8 cellular contexts compared by ENCODE assay signal in genomic region chr6:75244063-75244575, GRCh38. TPM values are rescaled to one million over a fixed set of nuclear protein-coding genes. Genes with fewer than 3 reads are reported as not detected.
A peak's percentile ranks its signal among the peaks of the same experiment; 100 is the strongest.
DNase-seq lines count a peak whose midpoint lies in the region; ATAC-seq, FAIRE-seq and TF ChIP-seq lines count a peak whose summit lies in the region.

No MANE protein-coding gene starts in this region.

- DNase-seq in activated naive CD4-positive, alpha-beta T cell treated with anti-CD3 and anti-CD28 coated beads, Interleukin-2, amount 10 ng/mL, durations not matched to agents 7 days and 5 days = no peak
- DNase-seq in activated naive CD4-positive, alpha-beta T cell treated with anti-CD3 and anti-CD28 coated beads, Interleukin-2, amount 50 U/mL, for 16 hours = no peak
- DNase-seq in amniotic epithelial cell (ENCODE audit: low read depth) = peak; percentile 8
- no peak for DNase-seq in keratinocyte (ENCODE audit: low read depth, low spot score)
- DNase-seq in amniotic stem cell (lab: John Stamatoyannopoulos, UW) = no peak

- peak overlapping the region; percentile 70 to 94 (median 79) for H3K4me3 ChIP-seq in keratinocyte (ENCODE audit: control insufficient read depth in 2 of 3, extremely low read depth in 1 of 3, insufficient read depth in 2 of 3, low read depth in 1 of 3, low read length in 3 of 3)

- peaks cover 21% of the 10 kb centered on the region for H3K36me3 Mint-ChIP-seq in activated naive CD4-positive, alpha-beta T cell treated with anti-CD3 and anti-CD28 coated beads, Interleukin-2, amount 10 ng/mL, durations not matched to agents 7 days and 5 days

- H3K4me1 ChIP-seq in keratinocyte (ENCODE audit: control insufficient read depth, extremely low read depth, insufficient read depth, low read length) = peaks cover 5% of the 10 kb centered on the region

- H3K4me3 Mint-ChIP-seq in activated naive CD4-positive, alpha-beta T cell treated with anti-CD3 and anti-CD28 coated beads, Interleukin-2, amount 10 ng/mL, durations not matched to agents 7 days and 5 days = peak overlapping the region; percentile 99

- peaks cover 32% of the 10 kb centered on the region for H3K4me1 Mint-ChIP-seq in activated naive CD4-positive, alpha-beta T cell treated with anti-CD3 and anti-CD28 coated beads, Interleukin-2, amount 10 ng/mL, durations not matched to agents 7 days and 5 days

- TF ChIP-seq CTCF in keratinocyte (optimal IDR thresholded peaks at IDR 0.05 in 1 of 3, IDR thresholded peaks at IDR 0.05 in 1 of 3, conservative IDR thresholded peaks at IDR 0.05 in 1 of 3; ENCODE audit: extremely low read depth in 1 of 3, insufficient read depth in 2 of 3, low read length in 3 of 3) = no peak

- ATAC-seq in HG03565 (IDR thresholded peaks at IDR 0.05; ENCODE audit: unreplicated experiment) (peak; percentile 0), HG03139 (IDR thresholded peaks at IDR 0.05; ENCODE audit: unreplicated experiment) (no peak)

- dilution Hi-C loops in keratinocyte (cut with MboI; ENCODE audit: extremely low pct_ligation_motif_present, low sequenced_read_pairs) = no loop called here

- peaks cover 8% of the 10 kb centered on the region for H3K27me3 Mint-ChIP-seq in activated naive CD4-positive, alpha-beta T cell treated with anti-CD3 and anti-CD28 coated beads, Interleukin-2, amount 10 ng/mL, durations not matched to agents 7 days and 5 days

- no peaks in the 10 kb centered on the region for H4K20me1 ChIP-seq in keratinocyte (ENCODE audit: control insufficient read depth, extremely low read depth, insufficient read depth, low read length)

- FAIRE-seq in keratinocyte (lab: Jason Lieb, UNC) = peak; percentile 36

- peak overlapping the region; percentile 99 for H3K27ac Mint-ChIP-seq in activated naive CD4-positive, alpha-beta T cell treated with anti-CD3 and anti-CD28 coated beads, Interleukin-2, amount 10 ng/mL, durations not matched to agents 7 days and 5 days

- no peaks in the 10 kb centered on the region for H3K9me3 ChIP-seq in keratinocyte (ENCODE audit: control insufficient read depth, low read depth, low read length)

- H2AFZ ChIP-seq in keratinocyte (ENCODE audit: control insufficient read depth, low read length) = peak overlapping the region; percentile 98

- H3K79me2 ChIP-seq in keratinocyte (ENCODE audit: control insufficient read depth, insufficient read depth, low read length) = peaks cover 32% of the 10 kb centered on the region

- no peaks in the 10 kb centered on the region for H3K9me1 ChIP-seq in keratinocyte (ENCODE audit: control insufficient read depth, extremely low read depth, insufficient read depth, low read length)

- H3K27ac ChIP-seq in keratinocyte (ENCODE audit: control insufficient read depth, insufficient read depth, low read length) (peak overlapping the region; percentile 86), temporal lobe (ENCODE audit: low read depth, low read length) (peak overlapping the region; percentile 76)

- CTCF ChIA-PET in activated naive CD4-positive, alpha-beta T cell treated with anti-CD3 and anti-CD28 coated beads, Interleukin-2, amount 10 ng/mL, durations not matched to agents 7 days and 5 days (lab: Charles Lee) = interaction anchor here (1.0 to 1.3 kb wide), 2 partner anchors 17 to 23 kb away, joined by 3 to 5 read pairs; no protein-coding TSS in a partner anchor

- no peaks in the 10 kb centered on the region for H3K27me3 ChIP-seq in keratinocyte (ENCODE audit: control insufficient read depth, extremely low read depth, insufficient read depth, low read length)

- peak overlapping the region; percentile 90 for H3K9ac ChIP-seq in keratinocyte (ENCODE audit: control insufficient read depth, extremely low read depth, insufficient read depth, low read length)

- H3K4me2 ChIP-seq in keratinocyte (ENCODE audit: control insufficient read depth, extremely low read depth, insufficient read depth, low read depth, low read length) = peak overlapping the region; percentile 98

- no peaks in the 10 kb centered on the region for H3K9me3 Mint-ChIP-seq in activated naive CD4-positive, alpha-beta T cell treated with anti-CD3 and anti-CD28 coated beads, Interleukin-2, amount 10 ng/mL, durations not matched to agents 7 days and 5 days

- H3K36me3 ChIP-seq in keratinocyte (ENCODE audit: control insufficient read depth in 2 of 2, extremely low read depth in 1 of 2, insufficient read depth in 2 of 2, low read length in 2 of 2) = peaks cover 4 to 12% of the 10 kb centered on the region in 2 experiments

RNA-seq across cellular contexts. Expression of gene COX7A2, which starts 0.5 kb away (rescaled TPM):
- 160 to 489 TPM (median 474 TPM) in 3 replicates for polyA plus RNA-seq in keratinocyte
- 441 TPM for polyA plus RNA-seq in keratinocyte (2011; ENCODE audit: low read depth)
- polyA plus RNA-seq in keratinocyte (2011; cell fraction: cytosol; rRNA removed) = 152 and 383 TPM in 2 replicates
- polyA plus RNA-seq in keratinocyte (2011; cell fraction: nucleus; rRNA removed) = 97.3 and 102 TPM in 2 replicates
- 399 and 440 TPM in 2 replicates for polyA plus RNA-seq in keratinocyte (2012; ENCODE audit: low replicate concordance)
- polyA minus RNA-seq in keratinocyte = 31.6 to 65.8 TPM (median 56.6 TPM) in 3 replicates
- polyA minus RNA-seq in keratinocyte (2011; cell fraction: cytosol; rRNA and poly(A)+ RNA removed) = 76.7 TPM
- 8.4 and 14.3 TPM in 2 replicates for polyA minus RNA-seq in keratinocyte (2011; cell fraction: nucleus; rRNA and poly(A)+ RNA removed)
- total RNA-seq in temporal lobe = 96.9 TPM

RNA-seq across cellular contexts. Expression of gene COL12A1, which starts 38.3 kb away (rescaled TPM):
- 82.3 to 152 TPM (median 96.9 TPM) in 3 replicates for polyA plus RNA-seq in keratinocyte
- 7.1 TPM for polyA plus RNA-seq in keratinocyte (2011; ENCODE audit: low read depth)
- polyA plus RNA-seq in keratinocyte (2011; cell fraction: cytosol; rRNA removed) = 15.0 and 22.4 TPM in 2 replicates
- polyA plus RNA-seq in keratinocyte (2011; cell fraction: nucleus; rRNA removed) = 195 and 205 TPM in 2 replicates
- polyA plus RNA-seq in keratinocyte (2012; ENCODE audit: low replicate concordance) = 3.6 and 129 TPM in 2 replicates
- 274 to 427 TPM (median 290 TPM) in 3 replicates for polyA minus RNA-seq in keratinocyte
- polyA minus RNA-seq in keratinocyte (2011; cell fraction: cytosol; rRNA and poly(A)+ RNA removed) = 51.0 TPM
- polyA minus RNA-seq in keratinocyte (2011; cell fraction: nucleus; rRNA and poly(A)+ RNA removed) = 365 and 633 TPM in 2 replicates
- 28.3 TPM for total RNA-seq in temporal lobe

RNA-seq across cellular contexts. Expression of gene TMEM30A, which starts 40.5 kb away (rescaled TPM):
- polyA plus RNA-seq in keratinocyte = 22.0 to 50.2 TPM (median 25.2 TPM) in 3 replicates
- polyA plus RNA-seq in keratinocyte (2011; ENCODE audit: low read depth) = 25.3 TPM
- polyA plus RNA-seq in keratinocyte (2011; cell fraction: cytosol; rRNA removed) = 10.1 and 17.1 TPM in 2 replicates
- polyA plus RNA-seq in keratinocyte (2011; cell fraction: nucleus; rRNA removed) = 38.8 and 54.7 TPM in 2 replicates
- 52.2 and 52.6 TPM in 2 replicates for polyA plus RNA-seq in keratinocyte (2012; ENCODE audit: low replicate concordance)
- 11.6 to 71.3 TPM (median 32.7 TPM) in 3 replicates for polyA minus RNA-seq in keratinocyte
- polyA minus RNA-seq in keratinocyte (2011; cell fraction: cytosol; rRNA and poly(A)+ RNA removed) = 15.9 TPM
- polyA minus RNA-seq in keratinocyte (2011; cell fraction: nucleus; rRNA and poly(A)+ RNA removed) = 30.0 and 98.0 TPM in 2 replicates
- 125 TPM for total RNA-seq in temporal lobe
